ENCODE assay signal across 31 cellular contexts in the genomic region with DNA sequence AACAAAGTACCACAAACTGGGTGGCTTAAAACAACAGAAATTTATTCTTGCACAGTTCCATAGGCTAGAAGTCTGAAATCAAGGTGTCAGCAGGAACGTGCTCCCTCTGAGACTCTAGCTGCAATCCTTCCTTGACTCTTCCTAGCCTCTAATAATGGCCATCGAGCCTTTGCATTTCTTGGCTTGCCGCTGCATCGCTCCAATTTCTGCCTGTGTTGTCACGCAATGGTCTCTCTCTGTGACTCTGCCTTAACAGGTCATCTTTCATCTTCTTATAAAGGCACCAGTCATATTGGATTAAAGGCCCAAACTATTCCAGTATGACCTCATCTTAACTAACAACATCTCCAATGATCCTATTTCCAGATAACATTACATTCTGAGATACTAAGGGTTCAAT.
"Had no signal": no experiment of that assay in that cellular context is flagged by ENCODE, and none has a peak within 500 bp of the region (broad histone marks: within the 10 kb centered on the region; RNA-seq: fewer than 3 reads in every experiment).

No MANE protein-coding gene starts in this region.

- H3K27ac Mint-ChIP-seq: activated CD4-positive, alpha-beta memory T cell treated with anti-CD3 and anti-CD28 coated beads for 36 hours; activated CD4-positive, alpha-beta T cell treated with anti-CD3 and anti-CD28 coated beads, Interleukin-2, amount 10 ng/mL, durations not matched to agents 7 days and 5 days; activated naive CD4-positive, alpha-beta T cell treated with anti-CD3 and anti-CD28 coated beads, Interleukin-2, amount 50 U/mL, for 72 hours; activated naive CD8-positive, alpha-beta T cell treated with anti-CD3 and anti-CD28 coated beads, Interleukin-2, amount 50 U/mL, for 24 hours; T-helper 17 cell had no signal

- H3K9me3 Mint-ChIP-seq: activated CD4-positive, alpha-beta memory T cell treated with anti-CD3 and anti-CD28 coated beads for 36 hours; activated naive CD4-positive, alpha-beta T cell treated with anti-CD3 and anti-CD28 coated beads, Interleukin-2, amount 50 U/mL, for 72 hours; activated naive CD8-positive, alpha-beta T cell treated with anti-CD3 and anti-CD28 coated beads, Interleukin-2, amount 50 U/mL, for 24 hours; activated T-cell treated with anti-CD3 and anti-CD28 coated beads, Interleukin-2, amount 50 U/mL, for 4 hours had no signal

- H3K36me3 Mint-ChIP-seq: activated CD4-positive, alpha-beta memory T cell treated with anti-CD3 and anti-CD28 coated beads for 36 hours; activated naive CD4-positive, alpha-beta T cell treated with anti-CD3 and anti-CD28 coated beads, Interleukin-2, amount 50 U/mL, for 72 hours had no signal

- H3K4me3 ChIP-seq: ascending aorta, body of pancreas, SJSA1 had no signal

- DNase-seq: activated CD4-positive, alpha-beta memory T cell treated with anti-CD3 and anti-CD28 coated beads for 36 hours; activated CD4-positive, alpha-beta T cell treated with anti-CD3 and anti-CD28 coated beads, Interleukin-2, amount 10 ng/mL, durations not matched to agents 7 days and 5 days; activated CD4-positive, CD25-positive, alpha-beta regulatory T cell; activated CD8-positive, alpha-beta memory T cell treated with anti-CD3 and anti-CD28 coated beads for 24 hours; activated effector memory CD4-positive, alpha-beta T cell treated with anti-CD3 and anti-CD28 coated beads, Interleukin-2, amount 50 U/mL, for 16 hours; activated naive CD4-positive, alpha-beta T cell treated with Interleukin-2 at 50 U/mL for 16 hours; activated naive CD8-positive, alpha-beta T cell treated with anti-CD3 and anti-CD28 coated beads, Interleukin-2, amount 50 U/mL, for 24 hours; activated T-cell treated with anti-CD3 and anti-CD28 coated beads, Interleukin-2, amount 50 U/mL, for 4 hours; amniotic stem cell; body of pancreas; central memory CD4-positive, alpha-beta T cell; MM.1S; NCI-H1105; NCI-H1436; NCI-H1694 treated with DMSO at 0.1 percent for 48 hours; NCI-H2081; NCI-H446 treated with DMSO at 0.1 percent for 48 hours; NCI-H524 treated with DMSO at 0.1 percent for 48 hours; NCI-H774; PC-3; SHP77; T-helper 17 cell; T-helper 9 cell had no signal

- FAIRE-seq: bronchial epithelial cell, RCC 7860, TTC549 had no signal

- H3K4me1 ChIP-seq: ascending aorta, body of pancreas had no signal

- H3K9me3 ChIP-seq: ascending aorta, body of pancreas, SJSA1 had no signal

- ATAC-seq: activated naive CD4-positive, alpha-beta T cell treated with anti-CD3 and anti-CD28 coated beads, Interleukin-2, amount 50 U/mL, for 72 hours; activated naive CD8-positive, alpha-beta T cell treated with anti-CD3 and anti-CD28 coated beads, Interleukin-2, amount 50 U/mL, for 24 hours; activated T-cell treated with anti-CD3 and anti-CD28 coated beads, Interleukin-2, amount 50 U/mL, for 4 hours; body of pancreas; PC-3; T-helper 17 cell had no signal

- H3K4me3 Mint-ChIP-seq: activated CD4-positive, alpha-beta memory T cell treated with anti-CD3 and anti-CD28 coated beads for 36 hours; activated CD4-positive, alpha-beta T cell treated with anti-CD3 and anti-CD28 coated beads, Interleukin-2, amount 10 ng/mL, durations not matched to agents 7 days and 5 days; activated naive CD8-positive, alpha-beta T cell treated with anti-CD3 and anti-CD28 coated beads, Interleukin-2, amount 50 U/mL, for 24 hours; activated T-cell treated with anti-CD3 and anti-CD28 coated beads, Interleukin-2, amount 50 U/mL, for 4 hours; T-helper 17 cell had no signal

- H3K27me3 Mint-ChIP-seq: activated CD4-positive, alpha-beta T cell treated with anti-CD3 and anti-CD28 coated beads, Interleukin-2, amount 10 ng/mL, durations not matched to agents 7 days and 5 days; activated naive CD8-positive, alpha-beta T cell treated with anti-CD3 and anti-CD28 coated beads, Interleukin-2, amount 50 U/mL, for 24 hours; T-helper 17 cell had no signal

- H3K27me3 ChIP-seq: ascending aorta, body of pancreas, SJSA1 had no signal

- H3K4me2 ChIP-seq: KMS-11 had no signal

- H3K9ac ChIP-seq: KMS-11 had no signal

- H3K36me3 ChIP-seq: ascending aorta, SJSA1 had no signal

- H3K27ac ChIP-seq: ascending aorta, body of pancreas, KMS-11, SJSA1, VCaP had no signal
